ENCODE assay signal across 8 cellular contexts in the genomic region with DNA sequence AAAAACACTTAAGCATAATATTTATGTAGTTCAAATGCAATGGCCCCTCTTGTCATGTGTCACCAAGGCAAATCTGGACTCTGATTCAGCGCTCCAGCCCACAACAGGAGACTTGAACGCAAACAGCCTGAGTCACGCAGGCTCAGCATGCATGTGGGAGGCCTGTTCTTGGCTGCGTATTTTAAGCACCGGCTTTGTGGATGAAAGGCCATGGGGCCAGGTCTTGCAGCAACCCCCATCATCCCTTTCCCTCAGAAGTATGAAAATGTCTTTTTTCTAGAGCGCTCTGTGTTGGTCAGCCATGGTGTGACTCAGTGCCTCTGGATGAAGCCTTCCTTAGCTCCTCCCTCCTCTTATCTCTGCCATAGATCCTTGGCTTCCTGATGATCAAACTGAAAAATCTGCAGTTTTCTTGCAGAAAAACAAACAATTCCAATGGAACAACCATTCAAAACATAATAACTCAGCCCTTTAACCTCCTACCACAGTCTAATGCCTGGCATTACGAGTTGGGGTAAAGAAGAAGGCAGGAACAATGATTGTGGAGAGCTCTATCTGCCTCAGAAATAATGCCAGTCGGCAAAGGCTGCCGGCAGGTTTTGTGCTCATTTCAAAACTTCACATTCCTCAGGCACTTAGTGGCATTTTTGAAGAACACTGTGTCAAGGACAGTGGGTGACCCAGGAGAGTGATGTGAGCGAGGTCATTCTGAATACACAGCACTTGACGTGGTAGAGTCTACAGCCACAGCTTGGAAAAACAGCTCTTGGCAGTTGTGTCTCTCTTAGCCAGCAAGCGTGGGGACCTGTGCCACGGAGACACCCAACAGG.
A peak's percentile ranks its signal among the peaks of the same experiment; 100 is the strongest.
DNase-seq lines count a peak whose midpoint lies in the region; ATAC-seq, FAIRE-seq and TF ChIP-seq lines count a peak whose summit lies in the region.

No MANE protein-coding gene starts in this region.

- H3K27me3 ChIP-seq in endothelial cell of umbilical vein (ENCODE audit: control insufficient read depth in 2 of 2, insufficient read depth in 2 of 2, low read length in 2 of 2) (no peaks in the 10 kb centered on the region), trophoblast cell (ENCODE audit: insufficient read depth, low read length) (no peaks in the 10 kb centered on the region)

- H3K9me3 ChIP-seq in endothelial cell of umbilical vein (replicated peaks; ENCODE audit: control insufficient read depth, insufficient read depth, low read length) = no peaks in the 10 kb centered on the region
- H3K9me3 ChIP-seq in trophoblast cell (ENCODE audit: insufficient read depth, low read depth, low read length) = no peaks in the 10 kb centered on the region

- no peak overlapping the region for H2BK120ac ChIP-seq in trophoblast cell (ENCODE audit: insufficient read depth, low read length, poor library complexity)

- no peak for ATAC-seq in HG03025 (IDR thresholded peaks at IDR 0.05; ENCODE audit: low FRiP score, unreplicated experiment)
- no peak for ATAC-seq in HG02678 (IDR thresholded peaks at IDR 0.05; ENCODE audit: unreplicated experiment)

- peak overlapping the region; percentile 78 for H3K27ac ChIP-seq in endothelial cell of umbilical vein (ENCODE audit: insufficient read depth, low read depth, low read length)
- peak overlapping the region; percentile 67 for H3K27ac ChIP-seq in trophoblast cell (ENCODE audit: low read depth, low read length)

- POLR2A ChIA-PET in endothelial cell of umbilical vein (lab: Charles Lee) = interaction anchor here (0.6 to 2.9 kb wide), 4 partner anchors 29 to 869 kb away, joined by 3 to 13 read pairs (median 8); no protein-coding TSS in a partner anchor

- intact Hi-C loops in endothelial cell of umbilical vein (cut with micrococcal nuclease) = loop anchor here (1.0 kb wide), 4 partner anchors 9 to 1096 kb away; no protein-coding TSS in a partner anchor

- peak overlapping the region; percentile 38 for H3K9ac ChIP-seq in endothelial cell of umbilical vein (replicated peaks; ENCODE audit: extremely low read depth, insufficient read depth, low read length)
- no peak overlapping the region for H3K9ac ChIP-seq in trophoblast cell (ENCODE audit: low read length)

- H3K9me1 ChIP-seq in endothelial cell of umbilical vein (replicated peaks; ENCODE audit: control insufficient read depth, extremely low read depth, insufficient read depth, low read length) = no peaks in the 10 kb centered on the region

- no peak overlapping the region for H2BK12ac ChIP-seq in trophoblast cell (ENCODE audit: low read length)

- TF ChIP-seq POLR2A in endothelial cell of umbilical vein (IDR thresholded peaks at IDR 0.05; ENCODE audit: low read depth, low read length) = peak; percentile 26

- dilution Hi-C loops in endothelial cell of umbilical vein (cut with MboI; ENCODE audit: extremely low pct_ligation_motif_present, low sequenced_read_pairs) = no loop called here

- no peak overlapping the region for H4K12ac ChIP-seq in trophoblast cell (ENCODE audit: low read depth, low read length)

- H3K36me3 ChIP-seq in endothelial cell of umbilical vein (ENCODE audit: control insufficient read depth in 2 of 2, extremely low read depth in 1 of 2, insufficient read depth in 2 of 2, low read length in 2 of 2) (peaks cover under 1 to 2% of the 10 kb centered on the region in 2 experiments), trophoblast cell (ENCODE audit: control insufficient read depth in 1 of 2, insufficient read depth in 2 of 2, low read length in 2 of 2) (peaks cover 41 to 55% of the 10 kb centered on the region in 2 experiments)

- peak overlapping the region in 1 of 3 experiments; percentile 3 for H3K4me3 ChIP-seq in endothelial cell of umbilical vein (replicated peaks in 1 of 3; ENCODE audit: insufficient read depth in 1 of 3, low read depth in 1 of 3, low read length in 3 of 3)
- no peak overlapping the region for H3K4me3 ChIP-seq in trophoblast cell (ENCODE audit: low read depth, low read length)

- FAIRE-seq in endothelial cell of umbilical vein (lab: Jason Lieb, UNC) = peak; percentile 92

- no peak overlapping the region for H4K8ac ChIP-seq in trophoblast cell (ENCODE audit: low read depth, low read length)

- H3K79me2 ChIP-seq in endothelial cell of umbilical vein (ENCODE audit: control insufficient read depth, insufficient read depth, low read length) = peaks cover 31% of the 10 kb centered on the region
- H3K79me2 ChIP-seq in trophoblast cell (ENCODE audit: control insufficient read depth, insufficient read depth, low read length, poor library complexity) = no peaks in the 10 kb centered on the region

- BruUV-seq in endothelial cell of umbilical vein (replicated peaks; lab: Mats Ljungman, UMichigan) = no TSS peak

- no CpG with 5 or more reads among the region's 13 CpGs for WGBS in trophoblast cell (ENCODE audit: extremely low coverage, insufficient coverage, insufficient read length)

- H3K4me1 ChIP-seq in endothelial cell of umbilical vein (ENCODE audit: control insufficient read depth, extremely low read depth, insufficient read depth, low read length) (peaks cover 30% of the 10 kb centered on the region), trophoblast cell (ENCODE audit: control insufficient read depth in 1 of 2, insufficient read depth in 2 of 2, low read length in 2 of 2) (peaks cover 7 to 23% of the 10 kb centered on the region in 2 experiments)

- H4K20me1 ChIP-seq in endothelial cell of umbilical vein (replicated peaks; ENCODE audit: control insufficient read depth, extremely low read depth, insufficient read depth, low read length) = no peaks in the 10 kb centered on the region

- peaks cover 11% of the 10 kb centered on the region for H3K79me1 ChIP-seq in trophoblast cell (ENCODE audit: low read length)

- H4K91ac ChIP-seq in trophoblast cell (ENCODE audit: low read depth, low read length) = peak overlapping the region; percentile 3

- no peak overlapping the region for H3K18ac ChIP-seq in trophoblast cell (ENCODE audit: low read length)

- CTCF ChIA-PET in endothelial cell of umbilical vein (lab: Charles Lee) = interaction anchor here (1.0 to 2.6 kb wide), 16 partner anchors 10 to 1268 kb away, joined by 3 to 26 read pairs (median 5); no protein-coding TSS in a partner anchor

- no peak overlapping the region for H3K14ac ChIP-seq in trophoblast cell (ENCODE audit: low read length)

- no peak overlapping the region for H2BK5ac ChIP-seq in trophoblast cell (ENCODE audit: low read depth, low read length, poor library complexity)

- TF ChIP-seq CTCF in endothelial cell of umbilical vein (IDR thresholded peaks at IDR 0.05; ENCODE audit: extremely low read depth in 1 of 2, insufficient read depth in 1 of 2, low read depth in 1 of 2, low read length in 2 of 2) = no peak

- DNase-seq in GOT3 (lab: John Stamatoyannopoulos, UW) = peak; percentile 70
- DNase-seq in SIG-M5 (lab: John Stamatoyannopoulos, UW) = peak; percentile 61
- DNase-seq in endothelial cell of umbilical vein (ENCODE audit: low read depth, low spot score) = peak; percentile 98
- peak; percentile 99 for DNase-seq in trophoblast cell
- no peak for DNase-seq in retina
- DNase-seq in D341Med (ENCODE audit: low spot score) = no peak

- H3K23ac ChIP-seq in trophoblast cell (ENCODE audit: low read length) = no peak overlapping the region

- no peak overlapping the region for H2AK5ac ChIP-seq in trophoblast cell (ENCODE audit: low read length)

- H2AFZ ChIP-seq in endothelial cell of umbilical vein (ENCODE audit: low read depth, low read length) = no peak overlapping the region
- H2AFZ ChIP-seq in trophoblast cell (ENCODE audit: insufficient read depth, low read length, poor library complexity) = no peak overlapping the region

- no peak overlapping the region for H3K4ac ChIP-seq in trophoblast cell (ENCODE audit: low read depth, low read length)

- H3K4me2 ChIP-seq in endothelial cell of umbilical vein (ENCODE audit: insufficient read depth, low read length) (peak overlapping the region; percentile 64), trophoblast cell (ENCODE audit: low read length) (no peak overlapping the region)

TF ChIP-seq in endothelial cell of umbilical vein, 7 proteins besides CTCF, POLR2A, EP300 and RAD21:
- peak; percentile 60 for TF ChIP-seq POLR2AphosphoS5 (IDR thresholded peaks at IDR 0.05; ENCODE audit: insufficient read depth, low read depth, low read length)
- peak; percentile 43 for TF ChIP-seq MYC (IDR thresholded peaks at IDR 0.05; ENCODE audit: low read depth, low read length)
- peak; percentile 66 for TF ChIP-seq JUN (IDR thresholded peaks at IDR 0.05; ENCODE audit: borderline replicate concordance, insufficient read depth, insufficient read length, low read depth)
- TF ChIP-seq FOS (IDR thresholded peaks at IDR 0.05; ENCODE audit: borderline replicate concordance, insufficient read depth, low read length) = peak; percentile 88
- TF ChIP-seq, protein P1, sequence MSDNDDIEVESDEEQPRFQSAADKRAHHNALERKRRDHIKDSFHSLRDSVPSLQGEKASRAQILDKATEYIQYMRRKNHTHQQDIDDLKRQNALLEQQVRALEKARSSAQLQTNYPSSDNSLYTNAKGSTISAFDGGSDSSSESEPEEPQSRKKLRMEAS (IDR thresholded peaks at IDR 0.05; ENCODE audit: insufficient read depth, insufficient read length) = peak; percentile 34
- TF ChIP-seq EZH2 (IDR thresholded peaks at IDR 0.05; ENCODE audit: borderline replicate concordance, low read depth, low read length, severe bottlenecking) = no peak
- peak; percentile 97 for TF ChIP-seq GATA2 (IDR thresholded peaks at IDR 0.05; ENCODE audit: insufficient read depth, insufficient read length, low read depth, low read length)

Comparison
In these comparisons a context has a peak if more than half of its experiments do, and no peak if none do; other contexts are left out.
1. DNase-seq: peak in GOT3 (single experiment), SIG-M5 (single experiment), endothelial cell of umbilical vein (single experiment) and trophoblast cell (2 of 2); none in retina (single experiment) and D341Med (single experiment).